16 cellular contexts compared by ENCODE assay signal in the genomic region with DNA sequence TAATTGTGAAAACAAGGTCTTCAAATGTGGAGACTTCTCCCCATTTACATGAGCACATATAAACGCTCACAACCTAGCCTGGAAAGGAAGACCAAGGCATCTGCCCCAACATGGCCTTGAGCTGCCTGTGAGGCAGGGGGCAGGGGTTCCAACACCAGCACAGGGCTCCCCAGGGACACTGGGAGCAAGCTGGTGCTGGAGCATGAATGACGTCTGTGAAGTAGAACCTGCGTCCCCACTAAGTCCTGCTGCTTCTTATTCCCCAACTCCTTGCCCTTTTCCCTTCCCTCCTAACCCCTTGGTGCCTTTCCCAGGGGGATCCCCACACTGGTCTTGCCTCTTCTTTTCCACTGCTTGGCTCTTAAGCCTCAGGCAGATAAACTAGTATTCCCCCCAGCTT.
"Had no signal": no experiment of that assay in that cellular context is flagged by ENCODE, and none has a peak within 500 bp of the region (broad histone marks: within the 10 kb centered on the region; RNA-seq: fewer than 3 reads in every experiment).

No MANE protein-coding gene starts in this region.

- H3K4me3 ChIP-seq: lung, ovary, SJCRH30, thoracic aorta, vagina had no signal

- H3K27ac Mint-ChIP-seq: dendritic cell treated with granulocyte-macrophage colony-stimulating factor and Interleukin-4, amounts not matched to agents 40 ng/mL and 50 ng/mL, for 4 days; endodermal cell had no signal

- H3K4me1 Mint-ChIP-seq: natural killer cell; stimulated activated naive CD8-positive, alpha-beta T cell treated with anti-CD3 and anti-CD28 coated beads, Interleukin-15, amount 100 ng/mL, for 72 hours had no signal

- H3K27me3 Mint-ChIP-seq: dendritic cell treated with granulocyte-macrophage colony-stimulating factor and Interleukin-4, amounts not matched to agents 40 ng/mL and 50 ng/mL, for 4 days; stimulated activated naive CD8-positive, alpha-beta T cell treated with anti-CD3 and anti-CD28 coated beads, Interleukin-15, amount 100 ng/mL, for 72 hours had no signal

- H3K36me3 ChIP-seq: ovary had no signal

- H3K4me1 ChIP-seq: SJCRH30 had no signal

- H3K9me3 ChIP-seq: ovary, SJCRH30, thoracic aorta, vagina had no signal

- H3K27me3 ChIP-seq: brain microvascular endothelial cell, ovary, SJCRH30, vagina had no signal

- H3K9me3 Mint-ChIP-seq: dendritic cell treated with granulocyte-macrophage colony-stimulating factor and Interleukin-4, amounts not matched to agents 40 ng/mL and 50 ng/mL, for 4 days; endodermal cell; natural killer cell; stimulated activated naive CD8-positive, alpha-beta T cell treated with anti-CD3 and anti-CD28 coated beads, Interleukin-15, amount 100 ng/mL, for 72 hours had no signal

- ATAC-seq: natural killer cell; stimulated activated naive CD8-positive, alpha-beta T cell treated with anti-CD3 and anti-CD28 coated beads, Interleukin-15, amount 100 ng/mL, for 72 hours had no signal

- H3K27ac ChIP-seq: brain microvascular endothelial cell, ovary, SJCRH30, thoracic aorta, vagina had no signal

- H3K4me3 Mint-ChIP-seq: dendritic cell treated with granulocyte-macrophage colony-stimulating factor and Interleukin-4, amounts not matched to agents 40 ng/mL and 50 ng/mL, for 4 days; endodermal cell; natural killer cell; stimulated activated naive CD8-positive, alpha-beta T cell treated with anti-CD3 and anti-CD28 coated beads, Interleukin-15, amount 100 ng/mL, for 72 hours had no signal

- H3K36me3 Mint-ChIP-seq: natural killer cell had no signal

- DNase-seq: activated CD4-positive, alpha-beta T cell treated with anti-CD3 and anti-CD28 coated beads for 48 hours; activated effector memory CD4-positive, alpha-beta T cell treated with anti-CD3 and anti-CD28 coated beads, Interleukin-2, amount 50 U/mL, for 16 hours; amniotic stem cell; brain microvascular endothelial cell; cerebellar nuclear complex; natural killer cell; SJCRH30; stimulated activated CD4-positive, alpha-beta T cell treated with anti-CD3 and anti-CD28 coated beads, Interleukin-4, amount 100 ng/mL, for 1 hour; stimulated activated CD8-positive, alpha-beta memory T cell treated with anti-CD3 and anti-CD28 coated beads, Interleukin-4, amount 100 ng/mL, for 48 hours; stimulated activated naive CD8-positive, alpha-beta T cell treated with anti-CD3 and anti-CD28 coated beads, Interleukin-15, amount 100 ng/mL, for 72 hours had no signal
